In the genomic region with DNA sequence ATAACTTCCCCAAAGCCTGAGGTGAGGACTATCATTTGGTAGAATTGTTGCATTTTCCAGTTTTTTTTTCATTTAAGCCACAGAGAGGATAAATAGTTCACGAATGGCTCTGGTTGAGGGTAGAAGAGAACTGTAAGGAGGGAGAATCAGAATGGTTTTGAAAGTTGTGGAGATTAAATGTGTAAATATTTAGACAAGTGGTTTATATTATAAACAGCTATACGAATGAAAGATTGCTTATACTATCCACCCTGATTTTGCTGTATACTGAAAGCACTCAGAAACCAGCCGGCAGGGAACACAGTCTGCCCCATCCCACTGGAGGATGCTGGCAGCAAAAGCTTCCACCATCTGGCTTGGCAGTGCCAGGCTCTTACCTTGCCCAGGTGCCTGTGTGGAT, we compare ENCODE assay signal across 15 cellular contexts.
A peak's percentile ranks its signal among the peaks of the same experiment; 100 is the strongest.
DNase-seq lines count a peak whose midpoint lies in the region; ATAC-seq and TF ChIP-seq lines count a peak whose summit lies in the region.
"Had no signal": no experiment of that assay in that cellular context is flagged by ENCODE, and none has a peak within 500 bp of the region (broad histone marks: within the 10 kb centered on the region; RNA-seq: fewer than 3 reads in every experiment).

No MANE protein-coding gene starts in this region.

- no peaks in the 10 kb centered on the region for H3K79me2 ChIP-seq in trophoblast cell (ENCODE audit: control insufficient read depth, insufficient read depth, low read length, poor library complexity)

- H2BK5ac ChIP-seq in IMR-90 (ENCODE audit: low read depth, low read length, poor library complexity, severe bottlenecking) = no peak overlapping the region
- no peak overlapping the region for H2BK5ac ChIP-seq in trophoblast cell (ENCODE audit: low read depth, low read length, poor library complexity)

- H3K27ac ChIP-seq in IMR-90 (ENCODE audit: insufficient read depth, low read length) = no peak overlapping the region
- no peak overlapping the region for H3K27ac ChIP-seq in trophoblast cell (ENCODE audit: low read depth, low read length)
- H3K27ac ChIP-seq: BLaER1, HL-60 had no signal

- DNase-seq in G401 (ENCODE audit: low spot score) (peak; percentile 59), IMR-90 (peak; percentile 77), fibroblast of peridontal ligament (ENCODE audit: extremely low read depth) (peak; percentile 72), trophoblast cell (no peak), inferior parietal cortex (ENCODE audit: extremely low spot score) (no peak), NCI-H1105 treated with DMSO at 0.1 percent for 48 hours (lab: John Stamatoyannopoulos, UW) (no peak)
- DNase-seq: Calu3; CD8-positive, alpha-beta T cell; DMS79 treated with DMSO at 0.1 percent for 48 hours; H9 had no signal

- H4K12ac ChIP-seq in trophoblast cell (ENCODE audit: low read depth, low read length) = peak overlapping the region; percentile 30

- peaks cover 4% of the 10 kb centered on the region; the same call in 1 of the 2 replicates for H3K9me1 ChIP-seq in IMR-90 (ENCODE audit: insufficient read depth, low read length)

- peak overlapping the region; percentile 73; the same call in 2 of the 3 replicates for H2BK15ac ChIP-seq in IMR-90 (ENCODE audit: low read depth, low read length)

- TF ChIP-seq POLR2A in IMR-90 (IDR thresholded peaks at IDR 0.05; ENCODE audit: low read depth, low read length) = no peak

- H2AFZ ChIP-seq in IMR-90 (replicated peaks; ENCODE audit: low read length, poor library complexity) (peak overlapping the region; percentile 37), trophoblast cell (ENCODE audit: insufficient read depth, low read length, poor library complexity) (no peak overlapping the region)
- H2AFZ ChIP-seq: GM23338 had no signal

- H3K23ac ChIP-seq in IMR-90 (ENCODE audit: low read depth, low read length) (no peak overlapping the region), trophoblast cell (ENCODE audit: low read length) (no peak overlapping the region)

- no peak overlapping the region for H3K56ac ChIP-seq in IMR-90 (ENCODE audit: extremely low read depth, insufficient read depth, low read length)

- no peak overlapping the region for H2AK9ac ChIP-seq in IMR-90 (replicated peaks; ENCODE audit: low read depth, low read length, poor library complexity)

- BruUV-seq in IMR-90 (replicated peaks; lab: Mats Ljungman, UMichigan) = no TSS peak

- no peak overlapping the region for H3K18ac ChIP-seq in IMR-90 (ENCODE audit: low read depth, low read length)
- no peak overlapping the region for H3K18ac ChIP-seq in trophoblast cell (ENCODE audit: low read length)

- H3K4me2 ChIP-seq in IMR-90 (ENCODE audit: low read depth, low read length) = no peak overlapping the region
- H3K4me2 ChIP-seq in trophoblast cell (ENCODE audit: low read length) = no peak overlapping the region
- H3K4me2 ChIP-seq: BLaER1, GM23338 had no signal

- H2BK12ac ChIP-seq in trophoblast cell (ENCODE audit: low read length) = peak overlapping the region; percentile 58

- WGBS in IMR-90 (ENCODE audit: extremely low coverage in 2 of 2, insufficient read length in 1 of 2), 2 experiments = no CpG with 5 or more reads among the region's 3 CpGs
- no CpG with 5 or more reads among the region's 3 CpGs for WGBS in trophoblast cell (ENCODE audit: extremely low coverage, insufficient coverage, insufficient read length)

- no peak overlapping the region; the same call in 1 of the 2 replicates for H2BK120ac ChIP-seq in IMR-90 (ENCODE audit: low read depth, low read length)
- no peak overlapping the region for H2BK120ac ChIP-seq in trophoblast cell (ENCODE audit: insufficient read depth, low read length, poor library complexity)

- dilution Hi-C loops in IMR-90 (cut with HindIII; ENCODE audit: low sequenced_read_pairs, unreplicated experiment) = no loop called here

- intact Hi-C loops in IMR-90 (cut with micrococcal nuclease) = loop anchor here (1.0 to 10.0 kb wide), 2 partner anchors 147 to 1189 kb away; no protein-coding TSS in a partner anchor

- H3K14ac ChIP-seq in IMR-90 (replicated peaks; ENCODE audit: low read depth, low read length) = no peak overlapping the region
- no peak overlapping the region for H3K14ac ChIP-seq in trophoblast cell (ENCODE audit: low read length)

- no peak for TF ChIP-seq RAD21 in IMR-90 (IDR thresholded peaks at IDR 0.05; ENCODE audit: low read length)

- H3K4me3 ChIP-seq in IMR-90 (ENCODE audit: insufficient read depth, low read depth, low read length) (no peak overlapping the region), trophoblast cell (ENCODE audit: low read depth, low read length) (no peak overlapping the region)
- H3K4me3 ChIP-seq: BLaER1, GM23338, K562 had no signal

- peak overlapping the region; percentile 86; the same call in 1 of the 2 replicates for H2AK5ac ChIP-seq in IMR-90 (ENCODE audit: low read depth, low read length)
- peak overlapping the region; percentile 83 for H2AK5ac ChIP-seq in trophoblast cell (ENCODE audit: low read length)

- H3K4me1 ChIP-seq in IMR-90 (ENCODE audit: control insufficient read depth, insufficient read depth, low read length) (peaks cover 3% of the 10 kb centered on the region), trophoblast cell (ENCODE audit: control insufficient read depth in 1 of 2, insufficient read depth in 2 of 2, low read length in 2 of 2) (no peaks in the 10 kb centered on the region)
- H3K4me1 ChIP-seq: BLaER1 had no signal

- no peak overlapping the region for H4K91ac ChIP-seq in IMR-90 (ENCODE audit: insufficient read depth, low read depth, low read length)
- no peak overlapping the region for H4K91ac ChIP-seq in trophoblast cell (ENCODE audit: low read depth, low read length)

- ATAC-seq in IMR-90 (ENCODE audit: low read depth) (peak; percentile 81), GM18511 (IDR thresholded peaks at IDR 0.05; ENCODE audit: unreplicated experiment) (no peak)
- ATAC-seq: CD8-positive, alpha-beta T cell; GM23338 had no signal

- TF ChIP-seq CTCF in IMR-90 (conservative IDR thresholded peaks at IDR 0.05; ENCODE audit: low read depth, low read length) = no peak

- H3K36me3 ChIP-seq in IMR-90 (ENCODE audit: control insufficient read depth, insufficient read depth, low read length) (no peaks in the 10 kb centered on the region), trophoblast cell (ENCODE audit: control insufficient read depth in 1 of 2, insufficient read depth in 2 of 2, low read length in 2 of 2) (no peaks in the 10 kb centered on the region)
- H3K36me3 ChIP-seq: BLaER1 had no signal

- H3K9ac ChIP-seq in IMR-90 (ENCODE audit: low read depth, low read length) = no peak overlapping the region
- H3K9ac ChIP-seq in trophoblast cell (ENCODE audit: low read length) = no peak overlapping the region
- H3K9ac ChIP-seq: BLaER1 had no signal

- POLR2A ChIA-PET in IMR-90 (lab: Charles Lee; ENCODE audit: unreplicated experiment) = no interaction called here

- H3K27me3 ChIP-seq in IMR-90 (ENCODE audit: control insufficient read depth, insufficient read depth, low read length) (no peaks in the 10 kb centered on the region), trophoblast cell (ENCODE audit: insufficient read depth, low read length) (peaks cover 2% of the 10 kb centered on the region)
- H3K27me3 ChIP-seq: BLaER1 had no signal

- H3K79me1 ChIP-seq in IMR-90 (ENCODE audit: low read depth in 1 of 2, low read length in 2 of 2) = no peaks in the 10 kb centered on the region
- H3K79me1 ChIP-seq in trophoblast cell (ENCODE audit: low read length) = no peaks in the 10 kb centered on the region

- H3K9me3 ChIP-seq in IMR-90 (ENCODE audit: control insufficient read depth, insufficient read depth, low read length) (no peaks in the 10 kb centered on the region), trophoblast cell (ENCODE audit: insufficient read depth, low read depth, low read length) (no peaks in the 10 kb centered on the region)
- H3K9me3 ChIP-seq: BLaER1 had no signal

- H3K4ac ChIP-seq in IMR-90 (ENCODE audit: low read depth, low read length) = 0 out of 2 replicates have a peak overlapping the region, but pooled peaks have one; percentile 40
- H3K4ac ChIP-seq in trophoblast cell (ENCODE audit: low read depth, low read length) = no peak overlapping the region

- in situ Hi-C loops in G401 (cut with HindIII; ENCODE audit: low sequenced_read_pairs) (no loop called here), IMR-90 (cut with MboI; ENCODE audit: low sequenced_read_pairs) (loop anchor here (10.0 kb wide), 1 partner anchor 719 kb away; a partner anchor contains a TSS)

- no peak overlapping the region for H2BK20ac ChIP-seq in IMR-90 (ENCODE audit: low read depth, low read length)

- H4K20me1 ChIP-seq in IMR-90 (ENCODE audit: insufficient read depth, low read length) = no peaks in the 10 kb centered on the region
- H4K20me1 ChIP-seq: BLaER1 had no signal

- H4K5ac ChIP-seq in IMR-90 (ENCODE audit: low read depth, low read length) = no peak overlapping the region

- CTCF ChIA-PET in IMR-90 (lab: Yijun Ruan, JAX) = no interaction called here

- no peak overlapping the region for H4K8ac ChIP-seq in IMR-90 (ENCODE audit: low read depth in 2 of 2, low read length in 2 of 2)
- no peak overlapping the region for H4K8ac ChIP-seq in trophoblast cell (ENCODE audit: low read depth, low read length)

TF ChIP-seq in IMR-90, 13 proteins besides CTCF, POLR2A, EP300 and RAD21:
- TF ChIP-seq FOS (IDR thresholded peaks at IDR 0.05; ENCODE audit: low read depth, low read length) = 0 out of 2 replicates have a peak, but pooled peaks have one; percentile 21
- no peak for TF ChIP-seq NFE2L2 (IDR thresholded peaks at IDR 0.05; ENCODE audit: low read depth, low read length)
TF ChIP-seq in IMR-90: peak in this region for 1.

Comparison
In these comparisons a context has a peak if more than half of its experiments do, and no peak if none do; other contexts are left out.
1. DNase-seq: peak in G401 (single experiment), IMR-90 (single experiment) and fibroblast of peridontal ligament (single experiment); none in trophoblast cell (0 of 2), inferior parietal cortex (single experiment) and NCI-H1105 treated with DMSO at 0.1 percent for 48 hours (single experiment).